29 cellular contexts compared by ENCODE assay signal in the genomic region with DNA sequence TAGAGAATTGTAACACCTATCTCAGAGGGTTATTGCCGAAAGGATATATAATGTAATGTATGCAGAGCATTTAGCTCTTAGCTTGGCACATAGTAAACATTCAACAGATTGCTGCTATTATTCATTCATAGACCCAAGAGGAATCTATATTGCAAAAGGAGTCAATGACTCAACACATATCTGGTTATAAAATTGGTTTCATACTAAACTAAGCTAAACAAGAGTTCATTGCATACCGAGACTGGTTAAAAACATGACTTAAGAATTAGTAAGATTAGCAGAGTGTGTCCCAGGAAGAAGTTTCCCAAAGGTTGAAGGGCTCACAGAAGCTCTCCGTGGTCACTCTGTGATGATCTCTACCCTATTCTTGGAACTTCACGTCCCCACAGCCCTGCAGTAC.
A peak's percentile ranks its signal among the peaks of the same experiment; 100 is the strongest.
DNase-seq lines count a peak whose midpoint lies in the region; ATAC-seq and TF ChIP-seq lines count a peak whose summit lies in the region.
"Had no signal": no experiment of that assay in that cellular context is flagged by ENCODE, and none has a peak within 500 bp of the region (broad histone marks: within the 10 kb centered on the region; RNA-seq: fewer than 3 reads in every experiment).

No MANE protein-coding gene starts in this region.

- intact Hi-C loops in sciatic nerve (cut with DNase I), result no loop called here
- intact Hi-C loops in posterior vena cava (cut with DNase I), result no loop called here

- DNase-seq in M059J (ENCODE audit: low read depth) (peak; percentile 7), astrocyte of the spinal cord (ENCODE audit: low read depth, low spot score) (peak; percentile 33), fibroblast of peridontal ligament (ENCODE audit: extremely low read depth) (peak; percentile 54), superior temporal gyrus (ENCODE audit: extremely low spot score) (peak; percentile 67), sciatic nerve (ENCODE audit: low spot score) (no peak), posterior vena cava (ENCODE audit: low spot score) (no peak)
- DNase-seq in activated CD4-positive, alpha-beta T cell treated with anti-CD3 and anti-CD28 coated beads, Interleukin-2, amount 50 U/mL, for 4 hours, result no peak
- DNase-seq: activated CD4-positive, alpha-beta memory T cell treated with anti-CD3 and anti-CD28 coated beads, Interleukin-2, amount 10 ng/mL, durations not matched to agents 7 days and 5 days; activated CD8-positive, alpha-beta memory T cell treated with anti-CD3 and anti-CD28 coated beads, Interleukin-2, amount 50 U/mL, for 4 hours; activated naive CD4-positive, alpha-beta T cell treated with anti-CD3 and anti-CD28 coated beads for 36 hours; adrenal gland; DMS 273 treated with DMSO at 0.1 percent for 48 hours; foreskin fibroblast; H7; heart left ventricle; islet precursor cell; left ventricle myocardium inferior; naive B cell; NCI-H1092 treated with DMSO at 0.1 percent for 48 hours; NCI-H187; NCI-H2171 treated with DMSO at 0.1 percent for 48 hours; NCI-H510A; stimulated activated naive CD4-positive, alpha-beta T cell; T-helper 1 cell had no signal

- in situ Hi-C loops in astrocyte of the spinal cord (cut with HindIII; ENCODE audit: low sequenced_read_pairs), result no loop called here

- no peak overlapping the region for H3K4me3 ChIP-seq in astrocyte of the spinal cord (ENCODE audit: low read depth, low read length)
- H3K4me3 ChIP-seq: adrenal gland, BLaER1, GM12878, heart left ventricle, K562, left ventricle myocardium inferior, thoracic aorta had no signal

- TF ChIP-seq CTCF in astrocyte of the spinal cord (IDR thresholded peaks at IDR 0.05; ENCODE audit: low read depth, low read length), result no peak

- ATAC-seq in sciatic nerve, result no peak
- ATAC-seq: activated CD4-positive, CD25-positive, alpha-beta regulatory T cell treated with anti-CD3 and anti-CD28 coated beads, Interleukin-2, amount 50 U/mL, for 24 hours; GM12878; heart left ventricle; K562 had no signal

Comparison
In these comparisons a context has a peak if more than half of its experiments do, and no peak if none do; other contexts are left out.
1. DNase-seq: peak in M059J (single experiment), astrocyte of the spinal cord (single experiment), fibroblast of peridontal ligament (single experiment) and superior temporal gyrus (single experiment); none in activated CD4-positive, alpha-beta T cell treated with anti-CD3 and anti-CD28 coated beads, Interleukin-2, amount 50 U/mL, for 4 hours (0 of 2), sciatic nerve (single experiment) and posterior vena cava (single experiment).